ENCODE assay signal across 16 cellular contexts in the genomic region with DNA sequence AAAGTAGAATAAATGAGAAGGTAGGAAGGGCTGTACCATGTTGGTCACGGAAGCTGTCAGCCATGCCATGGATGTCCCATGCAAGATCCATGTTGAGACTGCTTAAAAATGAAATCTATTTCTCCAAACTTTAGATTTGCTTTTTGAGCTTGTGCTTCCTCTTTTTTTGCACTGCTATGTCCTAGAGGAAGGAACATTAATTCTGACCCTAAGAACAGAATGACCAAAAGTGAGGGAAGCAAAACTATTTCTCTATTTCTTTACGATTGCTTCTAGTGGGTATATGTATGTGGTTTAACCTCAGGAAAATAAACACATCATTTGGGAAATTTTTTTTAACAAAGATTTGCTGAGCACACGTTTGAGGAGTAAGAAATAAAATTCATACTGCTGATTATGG.
A peak's percentile ranks its signal among the peaks of the same experiment; 100 is the strongest.
DNase-seq lines count a peak whose midpoint lies in the region; ATAC-seq and TF ChIP-seq lines count a peak whose summit lies in the region.
"Had no signal": no experiment of that assay in that cellular context is flagged by ENCODE, and none has a peak within 500 bp of the region (broad histone marks: within the 10 kb centered on the region; RNA-seq: fewer than 3 reads in every experiment).

No MANE protein-coding gene starts in this region.

- no peak for DNase-seq in activated naive CD4-positive, alpha-beta T cell treated with anti-CD3 and anti-CD28 coated beads, Interleukin-2, amount 10 ng/mL, durations not matched to agents 7 days and 5 days
- DNase-seq in activated naive CD4-positive, alpha-beta T cell (lab: John Stamatoyannopoulos, UW) = no peak
- DNase-seq in T-cell (no peak), fibroblast of peridontal ligament (ENCODE audit: extremely low read depth) (peak; percentile 11), substantia nigra (lab: John Stamatoyannopoulos, UW) (no peak), activated gamma-delta T cell treated with Interleukin-2 at 50 U/mL for 16 hours (no peak), brain microvascular endothelial cell (no peak), Caco-2 (no peak)
- DNase-seq: DMS53, HCEC 1CT, NCI-H2029, NCI-H774, pancreas had no signal

- H3K27me3 Mint-ChIP-seq in activated naive CD4-positive, alpha-beta T cell treated with anti-CD3 and anti-CD28 coated beads, Interleukin-2, amount 10 ng/mL, durations not matched to agents 7 days and 5 days = no peaks in the 10 kb centered on the region
- H3K27me3 Mint-ChIP-seq in T-cell = no peaks in the 10 kb centered on the region
- no peaks in the 10 kb centered on the region for H3K27me3 Mint-ChIP-seq in Caco-2 (ENCODE audit: insufficient read depth, unreplicated experiment)

- H3K4me3 ChIP-seq in brain microvascular endothelial cell (ENCODE audit: low read depth, low read length) = no peak overlapping the region
- H3K4me3 ChIP-seq in Caco-2 (ENCODE audit: low read depth, low read length) = no peak overlapping the region
- H3K4me3 ChIP-seq: pancreas, thoracic aorta had no signal

- no peaks in the 10 kb centered on the region for H3K9me3 ChIP-seq in Caco-2
- H3K9me3 ChIP-seq: pancreas, thoracic aorta had no signal

- intact Hi-C loops in Caco-2 (cut with micrococcal nuclease; ENCODE audit: unreplicated experiment) = no loop called here

- no peak overlapping the region for H3K4me3 Mint-ChIP-seq in activated naive CD4-positive, alpha-beta T cell treated with anti-CD3 and anti-CD28 coated beads, Interleukin-2, amount 10 ng/mL, durations not matched to agents 7 days and 5 days
- peak overlapping the region in 1 of 3 donors; percentile 17 for H3K4me3 Mint-ChIP-seq in T-cell
- H3K4me3 Mint-ChIP-seq in Caco-2 (ENCODE audit: unreplicated experiment) = no peak overlapping the region

- H3K4me1 ChIP-seq in Caco-2 = no peaks in the 10 kb centered on the region
- H3K4me1 ChIP-seq: pancreas had no signal

- POLR2A ChIA-PET in T-cell (lab: Charles Lee) = interaction anchor here in 1 of 2 donors (0.6 kb wide), 2 partner anchors 79 to 91 kb away, joined by 3 to 6 read pairs; no protein-coding TSS in a partner anchor
- POLR2A ChIA-PET in Caco-2 (lab: Charles Lee) = no interaction called here

- in situ Hi-C loops in brain microvascular endothelial cell (cut with HindIII; ENCODE audit: low pct_ligation_motif_present, low sequenced_read_pairs) = no loop called here

- peaks cover 51% of the 10 kb centered on the region for H3K36me3 Mint-ChIP-seq in activated naive CD4-positive, alpha-beta T cell treated with anti-CD3 and anti-CD28 coated beads, Interleukin-2, amount 10 ng/mL, durations not matched to agents 7 days and 5 days
- H3K36me3 Mint-ChIP-seq in T-cell (peaks cover 48% of the 10 kb centered on the region), Caco-2 (ENCODE audit: insufficient read depth, unreplicated experiment) (peaks cover 23% of the 10 kb centered on the region)

- CTCF ChIA-PET in activated naive CD4-positive, alpha-beta T cell treated with anti-CD3 and anti-CD28 coated beads, Interleukin-2, amount 10 ng/mL, durations not matched to agents 7 days and 5 days (lab: Charles Lee) = interaction anchor here (1.0 kb wide), 1 partner anchor 33 kb away, joined by 3 read pairs; no protein-coding TSS in a partner anchor
- CTCF ChIA-PET in T-cell (lab: Charles Lee) = interaction anchor here in 1 of 2 donors (0.7 kb wide), 1 partner anchor 13 kb away, joined by 3 read pairs; no protein-coding TSS in a partner anchor
- CTCF ChIA-PET in Caco-2 (lab: Charles Lee) = no interaction called here

- H3K27me3 ChIP-seq in brain microvascular endothelial cell (replicated peaks) (no peaks in the 10 kb centered on the region), Caco-2 (replicated peaks; ENCODE audit: control insufficient read depth, insufficient read depth, low read length) (no peaks in the 10 kb centered on the region)
- H3K27me3 ChIP-seq: pancreas had no signal

- no TSS peak for BruUV-seq in Caco-2 (replicated peaks; lab: Mats Ljungman, UMichigan)

- ATAC-seq in T-cell (replicated peaks in 1 of 4) = no peak

- H3K36me3 ChIP-seq in brain microvascular endothelial cell (replicated peaks) (no peaks in the 10 kb centered on the region), Caco-2 (ENCODE audit: control insufficient read depth, insufficient read depth, low read length) (no peaks in the 10 kb centered on the region; the same call in 1 of the 2 replicates)

- H3K27ac Mint-ChIP-seq in activated naive CD4-positive, alpha-beta T cell treated with anti-CD3 and anti-CD28 coated beads, Interleukin-2, amount 10 ng/mL, durations not matched to agents 7 days and 5 days = peak overlapping the region; percentile 76
- peak overlapping the region; percentile 68 to 86 for H3K27ac Mint-ChIP-seq in T-cell
- no peak overlapping the region for H3K27ac Mint-ChIP-seq in Caco-2 (ENCODE audit: unreplicated experiment)

- H3K4me1 Mint-ChIP-seq in activated naive CD4-positive, alpha-beta T cell treated with anti-CD3 and anti-CD28 coated beads, Interleukin-2, amount 10 ng/mL, durations not matched to agents 7 days and 5 days = peaks cover 26% of the 10 kb centered on the region
- H3K4me1 Mint-ChIP-seq in T-cell = peaks cover 30 to 50% (median 32%) of the 10 kb centered on the region in 3 donors
- no peaks in the 10 kb centered on the region for H3K4me1 Mint-ChIP-seq in Caco-2 (ENCODE audit: low read depth, unreplicated experiment)

- H3K9me3 Mint-ChIP-seq in activated naive CD4-positive, alpha-beta T cell treated with anti-CD3 and anti-CD28 coated beads, Interleukin-2, amount 10 ng/mL, durations not matched to agents 7 days and 5 days = no peaks in the 10 kb centered on the region
- H3K9me3 Mint-ChIP-seq in T-cell = no peaks in the 10 kb centered on the region
- no peaks in the 10 kb centered on the region for H3K9me3 Mint-ChIP-seq in Caco-2 (ENCODE audit: unreplicated experiment)

- H3K27ac ChIP-seq in substantia nigra (ENCODE audit: low read depth, low read length, poor library complexity, severe bottlenecking) (peak overlapping the region; percentile 26), brain microvascular endothelial cell (no peak overlapping the region)
- H3K27ac ChIP-seq: KMS-11, pancreas, thoracic aorta, VCaP had no signal

- no peak for TF ChIP-seq CTCF in brain microvascular endothelial cell (IDR thresholded peaks at IDR 0.05; ENCODE audit: low read depth, low read length, missing control alignments)
- TF ChIP-seq CTCF in Caco-2 (IDR thresholded peaks at IDR 0.05; ENCODE audit: insufficient read depth in 1 of 2, low read depth in 1 of 2, low read length in 1 of 2, severe bottlenecking in 1 of 2, unreplicated experiment in 1 of 2) = no peak
